In the genomic region with DNA sequence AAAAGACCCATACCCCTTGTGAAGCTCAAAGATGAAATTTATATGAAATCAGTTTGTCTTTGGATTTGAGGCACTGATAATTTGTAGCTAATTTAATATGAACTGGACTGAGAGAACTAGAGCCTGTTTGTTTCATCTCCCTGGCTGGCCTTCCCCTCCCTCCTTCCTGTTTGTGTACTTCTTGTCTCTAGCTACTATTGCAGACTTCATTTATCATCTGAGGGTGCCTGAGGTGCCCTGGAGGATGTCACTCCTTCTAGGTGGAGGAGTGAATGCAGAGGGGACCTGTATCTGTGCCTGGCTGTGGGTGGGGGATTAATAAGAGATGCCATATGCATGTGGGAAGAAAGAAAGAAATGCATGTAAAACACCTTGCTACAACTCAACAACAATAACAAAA, we compare ENCODE assay signal across 15 cellular contexts. TPM values are rescaled to one million over a fixed set of nuclear protein-coding genes. Genes with fewer than 3 reads are reported as not detected.
DNase-seq lines count a peak whose midpoint lies in the region; ATAC-seq and TF ChIP-seq lines count a peak whose summit lies in the region.
"Had no signal": no experiment of that assay in that cellular context is flagged by ENCODE, and none has a peak within 500 bp of the region (broad histone marks: within the 10 kb centered on the region; RNA-seq: fewer than 3 reads in every experiment).

No MANE protein-coding gene starts in this region.

- H3K27ac ChIP-seq in GM23338 (ENCODE audit: low read depth) (no peak overlapping the region), gastrocnemius medialis (no peak overlapping the region)
- H3K27ac ChIP-seq: BLaER1 treated with 17β-estradiol and CSF1 and Interleukin-3, amounts not matched to agents 10 nM and 100 nM had no signal

- no peak for TF ChIP-seq CTCF in GM23338 (conservative IDR thresholded peaks at IDR 0.05; ENCODE audit: low read depth in 2 of 2)
- no peak for TF ChIP-seq CTCF in progenitor cell of endocrine pancreas (IDR thresholded peaks at IDR 0.05; ENCODE audit: unreplicated experiment)
- no peak for TF ChIP-seq CTCF in gastrocnemius medialis (IDR thresholded peaks at IDR 0.05 in 4 of 5, conservative IDR thresholded peaks at IDR 0.05 in 1 of 5)

- H3K27me3 Mint-ChIP-seq in activated T-cell treated with anti-CD3 and anti-CD28 coated beads, Interleukin-2, amount 50 U/mL, for 24 hours: no peaks in the 10 kb centered on the region
- H3K27me3 Mint-ChIP-seq in GM23338 (ENCODE audit: insufficient read depth, low read depth, poor library complexity) (peaks cover 4% of the 10 kb centered on the region), progenitor cell of endocrine pancreas (no peaks in the 10 kb centered on the region)
- H3K27me3 Mint-ChIP-seq in activated naive CD8-positive, alpha-beta T cell treated with anti-CD3 and anti-CD28 coated beads for 36 hours: no peaks in the 10 kb centered on the region

- H3F3A ChIP-seq in GM23338 (replicated peaks; ENCODE audit: low read depth): no peaks in the 10 kb centered on the region

- H3K27ac Mint-ChIP-seq in activated T-cell treated with anti-CD3 and anti-CD28 coated beads, Interleukin-2, amount 50 U/mL, for 24 hours: peak overlapping the region; percentile 22
- H3K27ac Mint-ChIP-seq in GM23338 (no peak overlapping the region), progenitor cell of endocrine pancreas (peak overlapping the region; percentile 7)
- peak overlapping the region; percentile 9 for H3K27ac Mint-ChIP-seq in activated naive CD8-positive, alpha-beta T cell treated with anti-CD3 and anti-CD28 coated beads for 36 hours

- H3K4me3 ChIP-seq in GM23338: no peak overlapping the region
- no peak overlapping the region for H3K4me3 ChIP-seq in gastrocnemius medialis
- H3K4me3 ChIP-seq: BLaER1 treated with 17β-estradiol and CSF1 and Interleukin-3, amounts not matched to agents 10 nM and 100 nM; K562 had no signal

- H4K20me1 ChIP-seq in GM23338 (replicated peaks; ENCODE audit: insufficient read depth): no peaks in the 10 kb centered on the region
- H4K20me1 ChIP-seq: BLaER1 treated with 17β-estradiol and CSF1 and Interleukin-3, amounts not matched to agents 10 nM and 100 nM had no signal

- no peak for ATAC-seq in GM23338
- ATAC-seq in gastrocnemius medialis: no peak
- ATAC-seq: K562 had no signal

- no peaks in the 10 kb centered on the region for H3K36me3 ChIP-seq in GM23338 (ENCODE audit: insufficient read depth)
- H3K36me3 ChIP-seq in gastrocnemius medialis: no peaks in the 10 kb centered on the region
- H3K36me3 ChIP-seq: BLaER1 treated with 17β-estradiol and CSF1 and Interleukin-3, amounts not matched to agents 10 nM and 100 nM had no signal

- TF ChIP-seq POLR2A in gastrocnemius medialis (IDR thresholded peaks at IDR 0.05): no peak

- H3K9me2 ChIP-seq in GM23338 (ENCODE audit: insufficient read depth): no peaks in the 10 kb centered on the region

- intact Hi-C loops in gastrocnemius medialis (cut with DNase I; ENCODE audit: low total_unique reads): no loop called here

- 0 out of 2 replicates have a peak overlapping the region, but pooled peaks have one; percentile 76 for H2AFZ ChIP-seq in GM23338

- no peak overlapping the region for H3K4me3 Mint-ChIP-seq in activated T-cell treated with anti-CD3 and anti-CD28 coated beads, Interleukin-2, amount 50 U/mL, for 24 hours
- H3K4me3 Mint-ChIP-seq in GM23338 (no peak overlapping the region), progenitor cell of endocrine pancreas (ENCODE audit: low read depth) (no peak overlapping the region)
- H3K4me3 Mint-ChIP-seq in activated naive CD8-positive, alpha-beta T cell treated with anti-CD3 and anti-CD28 coated beads for 36 hours: no peak overlapping the region

- no peaks in the 10 kb centered on the region for H3K36me3 Mint-ChIP-seq in activated T-cell treated with anti-CD3 and anti-CD28 coated beads, Interleukin-2, amount 50 U/mL, for 24 hours (ENCODE audit: low read depth)
- H3K36me3 Mint-ChIP-seq in GM23338 (ENCODE audit: low read depth) (no peaks in the 10 kb centered on the region), progenitor cell of endocrine pancreas (ENCODE audit: insufficient read depth) (no peaks in the 10 kb centered on the region)
- peaks cover 13% of the 10 kb centered on the region for H3K36me3 Mint-ChIP-seq in activated naive CD8-positive, alpha-beta T cell treated with anti-CD3 and anti-CD28 coated beads for 36 hours

- H3K4me1 ChIP-seq in GM23338 (ENCODE audit: insufficient read depth): no peaks in the 10 kb centered on the region
- H3K4me1 ChIP-seq in gastrocnemius medialis: no peaks in the 10 kb centered on the region

- H3K4me1 Mint-ChIP-seq in activated T-cell treated with anti-CD3 and anti-CD28 coated beads, Interleukin-2, amount 50 U/mL, for 24 hours (ENCODE audit: low read depth): peaks cover 17% of the 10 kb centered on the region
- no peaks in the 10 kb centered on the region for H3K4me1 Mint-ChIP-seq in GM23338
- peaks cover 18% of the 10 kb centered on the region for H3K4me1 Mint-ChIP-seq in activated naive CD8-positive, alpha-beta T cell treated with anti-CD3 and anti-CD28 coated beads for 36 hours
- H3K4me1 Mint-ChIP-seq in progenitor cell of endocrine pancreas (ENCODE audit: low read depth): peaks cover 17% of the 10 kb centered on the region

- H3K9me3 Mint-ChIP-seq in activated T-cell treated with anti-CD3 and anti-CD28 coated beads, Interleukin-2, amount 50 U/mL, for 24 hours: no peaks in the 10 kb centered on the region
- H3K9me3 Mint-ChIP-seq in GM23338 (no peaks in the 10 kb centered on the region; the same call in 2 of the 3 replicates), progenitor cell of endocrine pancreas (ENCODE audit: low read depth) (peaks cover 3% of the 10 kb centered on the region)
- peaks cover 5% of the 10 kb centered on the region for H3K9me3 Mint-ChIP-seq in activated naive CD8-positive, alpha-beta T cell treated with anti-CD3 and anti-CD28 coated beads for 36 hours

- in situ Hi-C loops in gastrocnemius medialis (cut with MboI; ENCODE audit: low sequenced_read_pairs in 4 of 4): no loop called here

- no peak overlapping the region for H3K4me2 ChIP-seq in GM23338

- no peaks in the 10 kb centered on the region for H3K79me2 ChIP-seq in GM23338 (replicated peaks; ENCODE audit: insufficient read depth)

- H3K9me3 ChIP-seq in gastrocnemius medialis: no peaks in the 10 kb centered on the region
- H3K9me3 ChIP-seq: BLaER1 treated with 17β-estradiol and CSF1 and Interleukin-3, amounts not matched to agents 10 nM and 100 nM had no signal

- no peak for DNase-seq in activated T-cell treated with anti-CD3 and anti-CD28 coated beads, Interleukin-2, amount 50 U/mL, for 24 hours
- no peak for DNase-seq in activated T-cell treated with anti-CD3 and anti-CD28 coated beads for 4 hours
- DNase-seq in GM23338 (ENCODE audit: low spot score): no peak
- no peak for DNase-seq in activated naive CD8-positive, alpha-beta T cell treated with anti-CD3 and anti-CD28 coated beads for 36 hours
- no peak for DNase-seq in progenitor cell of endocrine pancreas (ENCODE audit: low spot score, unreplicated experiment)
- DNase-seq in gastrocnemius medialis: no peak
- DNase-seq in DMS153 treated with DMSO at 0.1 percent for 48 hours (lab: John Stamatoyannopoulos, UW; ENCODE audit: unreplicated experiment): no peak
- DNase-seq: COR-L47, DMS 273 treated with DMSO at 0.1 percent for 48 hours, NCI-H1105 treated with DMSO at 0.1 percent for 48 hours, NCI-H1694, NCI-H510A treated with DMSO at 0.1 percent for 48 hours, SHP77 treated with DMSO at 0.1 percent for 48 hours had no signal

- H3K27me3 ChIP-seq in GM23338 (ENCODE audit: insufficient read depth) (no peaks in the 10 kb centered on the region), gastrocnemius medialis (no peaks in the 10 kb centered on the region)
- H3K27me3 ChIP-seq: BLaER1 treated with 17β-estradiol and CSF1 and Interleukin-3, amounts not matched to agents 10 nM and 100 nM had no signal

TF ChIP-seq in GM23338, 12 proteins besides CTCF, POLR2A, EP300 and RAD21 (continues in another document):
- no peak for TF ChIP-seq ZNF114 (CRISPR knock-in tag; IDR thresholded peaks at IDR 0.05)
- no peak for TF ChIP-seq NANOG (IDR thresholded peaks at IDR 0.05; ENCODE audit: borderline replicate concordance)
- no peak for TF ChIP-seq CREB1 (CRISPR knock-in tag; IDR thresholded peaks at IDR 0.05; ENCODE audit: low read depth)
- TF ChIP-seq JUNB (IDR thresholded peaks at IDR 0.05; ENCODE audit: unreplicated experiment): no peak
- TF ChIP-seq, protein P1, sequence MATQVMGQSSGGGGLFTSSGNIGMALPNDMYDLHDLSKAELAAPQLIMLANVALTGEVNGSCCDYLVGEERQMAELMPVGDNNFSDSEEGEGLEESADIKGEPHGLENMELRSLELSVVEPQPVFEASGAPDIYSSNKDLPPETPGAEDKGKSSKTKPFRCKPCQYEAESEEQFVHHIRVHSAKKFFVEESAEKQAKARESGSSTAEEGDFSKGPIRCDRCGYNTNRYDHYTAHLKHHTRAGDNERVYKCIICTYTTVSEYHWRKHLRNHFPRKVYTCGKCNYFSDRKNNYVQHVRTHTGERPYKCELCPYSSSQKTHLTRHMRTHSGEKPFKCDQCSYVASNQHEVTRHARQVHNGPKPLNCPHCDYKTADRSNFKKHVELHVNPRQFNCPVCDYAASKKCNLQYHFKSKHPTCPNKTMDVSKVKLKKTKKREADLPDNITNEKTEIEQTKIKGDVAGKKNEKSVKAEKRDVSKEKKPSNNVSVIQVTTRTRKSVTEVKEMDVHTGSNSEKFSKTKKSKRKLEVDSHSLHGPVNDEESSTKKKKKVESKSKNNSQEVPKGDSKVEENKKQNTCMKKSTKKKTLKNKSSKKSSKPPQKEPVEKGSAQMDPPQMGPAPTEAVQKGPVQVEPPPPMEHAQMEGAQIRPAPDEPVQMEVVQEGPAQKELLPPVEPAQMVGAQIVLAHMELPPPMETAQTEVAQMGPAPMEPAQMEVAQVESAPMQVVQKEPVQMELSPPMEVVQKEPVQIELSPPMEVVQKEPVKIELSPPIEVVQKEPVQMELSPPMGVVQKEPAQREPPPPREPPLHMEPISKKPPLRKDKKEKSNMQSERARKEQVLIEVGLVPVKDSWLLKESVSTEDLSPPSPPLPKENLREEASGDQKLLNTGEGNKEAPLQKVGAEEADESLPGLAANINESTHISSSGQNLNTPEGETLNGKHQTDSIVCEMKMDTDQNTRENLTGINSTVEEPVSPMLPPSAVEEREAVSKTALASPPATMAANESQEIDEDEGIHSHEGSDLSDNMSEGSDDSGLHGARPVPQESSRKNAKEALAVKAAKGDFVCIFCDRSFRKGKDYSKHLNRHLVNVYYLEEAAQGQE (IDR thresholded peaks at IDR 0.05; ENCODE audit: unreplicated experiment): no peak
- no peak for TF ChIP-seq EZH2phosphoT487 (IDR thresholded peaks at IDR 0.05; ENCODE audit: unreplicated experiment)
- TF ChIP-seq POLR2AphosphoS5 (IDR thresholded peaks at IDR 0.05; ENCODE audit: low read depth): no peak

RNA-seq across cellular contexts. Expression of a gene that starts 22.2 kb away (rescaled TPM):
- 117 and 149 TPM in 2 replicates for total RNA-seq in GM23338 (2014; rRNA removed; shearing (Covaris generic))
- polyA plus RNA-seq in GM23338 (2016; fragmentation: Nextera tagmentation; extraction: Ambion mirVana): 47.0 and 47.6 TPM in 2 replicates
- 100 to 1,000 TPM; 140 to 148 TPM for total RNA-seq in activated naive CD8-positive, alpha-beta T cell treated with anti-CD3 and anti-CD28 coated beads for 36 hours
- total RNA-seq in progenitor cell of endocrine pancreas (113 and 115 TPM in 2 replicates), gastrocnemius medialis (10 to 100 TPM; 22.3 to 50.0 (median 47.3) TPM)
